8 cellular contexts compared by ENCODE assay signal in the genomic region with DNA sequence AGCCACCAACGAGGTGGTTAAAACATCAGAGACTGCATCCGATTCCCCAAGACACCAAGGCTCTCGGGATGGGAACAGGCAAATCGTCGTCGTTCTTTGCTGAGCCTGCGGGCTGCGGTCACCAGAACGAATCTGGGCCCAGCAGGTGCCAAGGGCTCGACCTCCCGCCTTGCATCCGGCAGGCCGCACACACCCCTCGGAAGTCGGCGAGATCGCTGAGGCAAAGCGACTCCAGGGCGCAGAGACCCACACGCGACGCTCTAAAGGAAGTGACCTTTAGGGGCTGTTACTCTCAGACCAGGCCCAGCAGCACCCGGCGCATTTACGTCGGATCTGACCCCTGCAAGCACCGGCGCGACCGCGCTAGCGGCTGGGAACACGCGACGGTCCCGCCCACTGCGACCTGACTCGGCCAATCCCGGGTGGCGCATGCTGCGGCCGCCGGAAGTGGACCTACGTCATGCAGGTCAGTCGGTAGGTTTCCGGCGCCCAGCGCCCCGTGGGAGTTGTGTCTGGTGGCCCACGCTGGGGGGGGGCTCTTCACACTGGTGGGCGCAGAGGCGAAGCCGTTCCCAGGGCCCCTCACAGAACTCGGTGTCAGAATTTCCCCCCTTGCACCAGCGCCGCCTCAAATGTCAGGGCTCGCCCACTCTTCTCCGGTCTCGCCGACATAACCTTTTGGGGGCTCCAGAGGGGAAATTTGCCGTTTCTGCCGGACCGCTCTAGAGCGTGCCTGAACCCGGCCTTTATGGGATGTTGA.
DNase-seq lines count a peak whose midpoint lies in the region; ATAC-seq and TF ChIP-seq lines count a peak whose summit lies in the region.

No MANE protein-coding gene starts in this region.

- H3K27ac ChIP-seq in skin epidermis = peak overlapping the region; percentile 41 to 93 (median 90)

- DNase-seq in GM10266 (ENCODE audit: extremely low spot score) = peak; percentile 95
- peak; percentile 93 for DNase-seq in NCI-H1105 treated with DMSO at 0.1 percent for 48 hours (lab: John Stamatoyannopoulos, UW)
- peak; percentile 53 for DNase-seq in T-helper 9 cell
- DNase-seq in astrocyte of the cerebellum (ENCODE audit: low read depth) = peak; percentile 50
- peak; percentile 59 to 99 (median 96) for DNase-seq in hypothalamus (lab: John Stamatoyannopoulos, UW)
- no peak for DNase-seq in NCI-H2029 treated with DMSO at 0.1 percent for 48 hours (lab: John Stamatoyannopoulos, UW)

- TF ChIP-seq CTCF in GM10266 (IDR thresholded peaks at IDR 0.05; ENCODE audit: control insufficient read depth, insufficient read depth, low read depth, missing control alignments) = no peak
- TF ChIP-seq CTCF in astrocyte of the cerebellum (IDR thresholded peaks at IDR 0.05; ENCODE audit: low read depth, low read length, missing control alignments) = no peak

- peak overlapping the region; percentile 49 for H3K4me3 ChIP-seq in astrocyte of the cerebellum (ENCODE audit: low read depth, low read length)
- peak overlapping the region; percentile 38 to 63 (median 53) for H3K4me3 ChIP-seq in skin epidermis

- peak; percentile 93 for ATAC-seq in HG02610 (IDR thresholded peaks at IDR 0.05; ENCODE audit: unreplicated experiment)

- in situ Hi-C loops in astrocyte of the cerebellum (cut with HindIII; ENCODE audit: low sequenced_read_pairs) = no loop called here
